ENCODE assay signal across 23 cellular contexts in genomic region chr2:8102470-8102869, GRCh38.
DNase-seq lines count a peak whose midpoint lies in the region; ATAC-seq, FAIRE-seq and TF ChIP-seq lines count a peak whose summit lies in the region.
"Had no signal": no experiment of that assay in that cellular context is flagged by ENCODE, and none has a peak within 500 bp of the region (broad histone marks: within the 10 kb centered on the region; RNA-seq: fewer than 3 reads in every experiment).

No MANE protein-coding gene starts in this region.

- ATAC-seq in A549: no peak
- ATAC-seq: GM12878 had no signal

- H3K9me3 ChIP-seq in A549: no peaks in the 10 kb centered on the region
- H3K9me3 ChIP-seq in small intestine (ENCODE audit: control insufficient read depth, low read depth): no peaks in the 10 kb centered on the region
- H3K9me3 ChIP-seq: BE2C, BLaER1 had no signal

- no peak overlapping the region for H3K4me3 ChIP-seq in A549
- no peak overlapping the region for H3K4me3 ChIP-seq in small intestine (ENCODE audit: low read depth in 1 of 2, low read length in 2 of 2)
- H3K4me3 ChIP-seq: BLaER1, GM12878 had no signal

- POLR2A ChIA-PET in A549 (lab: Yijun Ruan, JAX): no interaction called here

- H3K27ac ChIP-seq in 22Rv1: peak overlapping the region; percentile 35; the same call in 1 of the 2 replicates
- 0 out of 6 replicates have a peak overlapping the region, but pooled peaks of 1 of the 2 experiments have one; percentile 34 for H3K27ac ChIP-seq in A549
- peak overlapping the region; percentile 40 for H3K27ac ChIP-seq in VCaP
- no peak overlapping the region for H3K27ac ChIP-seq in small intestine (ENCODE audit: low read depth in 1 of 2, low read length in 1 of 2)
- H3K27ac ChIP-seq: BLaER1 had no signal

- 90% methylated on average over 4 of the region's 4 CpGs for WGBS in A549 (ENCODE audit: missing lambda C conversion rate)
- WGBS in small intestine, 3 donors: 91 to 93% (median 92%) methylated on average over 4 of the region's 4 CpGs

- TF ChIP-seq EP300 in A549 (IDR thresholded peaks at IDR 0.05): no peak

- TF ChIP-seq CTCF in 22Rv1 (IDR thresholded peaks at IDR 0.05) (no peak), A549 (IDR thresholded peaks at IDR 0.05) (no peak), VCaP (conservative IDR thresholded peaks at IDR 0.05) (no peak)

- no peak for TF ChIP-seq RAD21 in A549 (conservative IDR thresholded peaks at IDR 0.05 in 1 of 2, IDR thresholded peaks at IDR 0.05 in 1 of 2)

- peaks cover 22% of the 10 kb centered on the region for H3K4me1 ChIP-seq in A549
- peaks cover 0 to 6% of the 10 kb centered on the region in 2 donors for H3K4me1 ChIP-seq in small intestine (ENCODE audit: control insufficient read depth in 2 of 2, insufficient read depth in 1 of 2, low read depth in 1 of 2, low read length in 1 of 2)

- CTCF ChIA-PET in A549 (lab: Yijun Ruan, JAX): no interaction called here

- no peaks in the 10 kb centered on the region for H3K27me3 ChIP-seq in small intestine (ENCODE audit: control insufficient read depth in 2 of 2, insufficient read depth in 2 of 2, low read length in 2 of 2)
- H3K27me3 ChIP-seq: BE2C, BLaER1 had no signal

- peak overlapping the region; percentile 46; the same call in 2 of the 3 replicates for H3K4me2 ChIP-seq in A549
- H3K4me2 ChIP-seq: BLaER1 had no signal

- DNase-seq in A549 (ENCODE audit: low read depth in 1 of 2, low spot score in 1 of 2): no peak
- no peak for DNase-seq in small intestine
- no peak for DNase-seq in activated CD4-positive, alpha-beta T cell treated with anti-CD3 and anti-CD28 coated beads for 1 hour
- no peak for DNase-seq in T-helper 2 cell
- DNase-seq in GM19238 (ENCODE audit: insufficient read length, low spot score): no peak
- DNase-seq: BE2C; C1 segment of cervical spinal cord; CD4-positive, alpha-beta memory T cell; CD4-positive, CD25-positive, alpha-beta regulatory T cell; CD8-positive, alpha-beta memory T cell; COR-L47; DMS 273 treated with DMSO at 0.1 percent for 48 hours; DMS153; DMS79; DND-41; GDM1 had no signal

- FAIRE-seq in A549 (lab: Jason Lieb, UNC): no peak
- FAIRE-seq in small intestine (lab: Jason Lieb, UNC): peak; percentile 15
- FAIRE-seq: GM12878, GM12892, GM18507, GM19239 had no signal

- no peaks in the 10 kb centered on the region for H3K36me3 ChIP-seq in small intestine (ENCODE audit: control insufficient read depth in 2 of 2, insufficient read depth in 2 of 2, low read length in 2 of 2)
- H3K36me3 ChIP-seq: BE2C, BLaER1 had no signal

- no peak for TF ChIP-seq POLR2A in A549 (IDR thresholded peaks at IDR 0.05; ENCODE audit: low read length)

TF ChIP-seq in A549, 52 proteins besides CTCF, POLR2A, EP300 and RAD21:
- TF ChIP-seq KDM5A (IDR thresholded peaks at IDR 0.05): no peak
- TF ChIP-seq RCOR1 (IDR thresholded peaks at IDR 0.05; ENCODE audit: low read depth, low read length): no peak
- TF ChIP-seq FOSL2 (IDR thresholded peaks at IDR 0.05): no peak
- no peak for TF ChIP-seq FOSL2 (CRISPR knock-in tag; IDR thresholded peaks at IDR 0.05)
- no peak for TF ChIP-seq CBX8 (IDR thresholded peaks at IDR 0.05)
- TF ChIP-seq HES2 (IDR thresholded peaks at IDR 0.05): no peak
- no peak for TF ChIP-seq MYC (IDR thresholded peaks at IDR 0.05; ENCODE audit: borderline replicate concordance, low read length)
- TF ChIP-seq NPAS2 (CRISPR knock-in tag; IDR thresholded peaks at IDR 0.05; ENCODE audit: borderline replicate concordance): no peak
- TF ChIP-seq ZC3H11A (IDR thresholded peaks at IDR 0.05): no peak
- no peak for TF ChIP-seq CHD2 (IDR thresholded peaks at IDR 0.05; ENCODE audit: low read length, partially characterized antibody)
- no peak for TF ChIP-seq HEYL (CRISPR knock-in tag; IDR thresholded peaks at IDR 0.05)
- no peak for TF ChIP-seq HOXA7 (CRISPR knock-in tag; IDR thresholded peaks at IDR 0.05)
- no peak for TF ChIP-seq RFX5 (IDR thresholded peaks at IDR 0.05)
TF ChIP-seq in A549: peak in this region for 0.

Comparison
In these comparisons a context has a peak if more than half of its experiments do, and no peak if none do; other contexts are left out.
1. H3K27ac ChIP-seq: peak in 22Rv1 (single experiment) and VCaP (single experiment); none in small intestine (0 of 2).